Comparison of ENCODE assay signal across 20 cellular contexts in the genomic region with DNA sequence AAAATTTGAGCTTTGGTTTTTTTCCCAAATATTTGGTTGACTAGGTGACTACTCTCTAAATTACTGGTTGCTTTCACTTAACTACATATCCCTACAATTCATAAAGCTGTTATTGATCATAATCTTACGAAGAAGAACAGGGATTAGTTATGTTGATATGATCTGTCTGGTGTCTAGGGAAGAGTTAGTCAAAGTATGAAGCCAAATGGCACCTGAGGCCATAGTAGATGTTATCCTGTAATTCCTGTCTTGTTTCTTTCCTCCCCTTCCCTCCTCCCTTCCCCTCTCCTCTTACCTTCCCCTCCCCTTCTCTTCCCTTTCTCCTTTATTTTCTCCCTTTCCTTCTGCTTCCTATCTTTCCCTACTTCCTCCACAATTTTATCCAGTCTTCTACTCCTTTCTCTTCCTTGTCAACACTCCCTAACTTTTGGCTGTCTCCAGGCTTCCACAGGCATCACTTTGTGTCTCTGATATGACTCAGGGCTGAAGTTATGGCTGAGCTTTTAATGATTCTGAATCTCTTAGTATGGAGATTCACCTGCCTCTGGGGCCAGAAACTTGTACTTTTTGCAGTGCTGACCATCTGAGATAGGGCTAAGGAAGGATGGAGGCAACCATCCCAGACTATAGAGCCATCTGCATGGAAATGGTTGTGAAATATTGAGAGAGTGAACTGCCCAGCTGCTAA.
DNase-seq lines count a peak whose midpoint lies in the region; ATAC-seq and TF ChIP-seq lines count a peak whose summit lies in the region.
"Had no signal": no experiment of that assay in that cellular context is flagged by ENCODE, and none has a peak within 500 bp of the region (broad histone marks: within the 10 kb centered on the region; RNA-seq: fewer than 3 reads in every experiment).

No MANE protein-coding gene starts in this region.

- no peak overlapping the region for H2AK5ac ChIP-seq in trophoblast cell (ENCODE audit: low read length)

- H4K12ac ChIP-seq in trophoblast cell (ENCODE audit: low read depth, low read length) = no peak overlapping the region

- BruUV-seq in mammary epithelial cell (replicated peaks; lab: Mats Ljungman, UMichigan) (no TSS peak), MCF 10A (replicated peaks; lab: Mats Ljungman, UMichigan) (no TSS peak)

- H3K27me3 ChIP-seq in mammary epithelial cell (ENCODE audit: insufficient read depth, low read length) = no peaks in the 10 kb centered on the region
- H3K27me3 ChIP-seq in foreskin keratinocyte = no peaks in the 10 kb centered on the region
- H3K27me3 ChIP-seq in trophoblast cell (ENCODE audit: insufficient read depth, low read length) = no peaks in the 10 kb centered on the region

- TF ChIP-seq CTCF in mammary epithelial cell (conservative IDR thresholded peaks at IDR 0.05 in 1 of 2, IDR thresholded peaks at IDR 0.05 in 1 of 2; ENCODE audit: extremely low read depth in 1 of 2, insufficient read depth in 1 of 2, low read depth in 1 of 2, low read length in 2 of 2) (no peak), MCF 10A (IDR thresholded peaks at IDR 0.05; ENCODE audit: unreplicated experiment) (no peak), foreskin keratinocyte (conservative IDR thresholded peaks at IDR 0.05) (no peak)

- H4K91ac ChIP-seq in trophoblast cell (ENCODE audit: low read depth, low read length) = peak overlapping the region; percentile 26

- no peak overlapping the region for H3K27ac ChIP-seq in mammary epithelial cell (ENCODE audit: insufficient read depth, low read depth, low read length)
- no peak overlapping the region for H3K27ac ChIP-seq in foreskin keratinocyte
- peak overlapping the region; percentile 95 for H3K27ac ChIP-seq in trophoblast cell (ENCODE audit: low read depth, low read length)
- H3K27ac ChIP-seq: 22Rv1, A549, C4-2B had no signal

- 20% methylated on average over 1 of the region's 1 CpG for WGBS in mammary epithelial cell (ENCODE audit: low coverage, missing lambda C conversion rate)
- no CpG with 5 or more reads among the region's 1 CpG for WGBS in trophoblast cell (ENCODE audit: extremely low coverage, insufficient coverage, insufficient read length)

- no peak overlapping the region for H3K14ac ChIP-seq in trophoblast cell (ENCODE audit: low read length)

- H3K9ac ChIP-seq in mammary epithelial cell (ENCODE audit: insufficient read depth, low read length) (no peak overlapping the region), trophoblast cell (ENCODE audit: low read length) (no peak overlapping the region)

- H4K8ac ChIP-seq in trophoblast cell (ENCODE audit: low read depth, low read length) = no peak overlapping the region

- peaks cover 41% of the 10 kb centered on the region for H3K79me1 ChIP-seq in trophoblast cell (ENCODE audit: low read length)

- POLR2A ChIA-PET in MCF 10A (lab: Yijun Ruan, JAX) = no interaction called here

- H3K9me3 ChIP-seq in mammary epithelial cell (replicated peaks; ENCODE audit: insufficient read depth, low read length) = no peaks in the 10 kb centered on the region
- no peaks in the 10 kb centered on the region for H3K9me3 ChIP-seq in trophoblast cell (ENCODE audit: insufficient read depth, low read depth, low read length)
- H3K9me3 ChIP-seq: A549, Caco-2 had no signal

- no peaks in the 10 kb centered on the region for H3K27me3 Mint-ChIP-seq in MCF 10A (ENCODE audit: insufficient read depth, unreplicated experiment)
- H3K27me3 Mint-ChIP-seq: CD4-positive, alpha-beta T cell had no signal

- H3K4ac ChIP-seq in trophoblast cell (ENCODE audit: low read depth, low read length) = no peak overlapping the region

- H3K36me3 Mint-ChIP-seq in MCF 10A (ENCODE audit: insufficient read depth, unreplicated experiment) = peaks cover 4% of the 10 kb centered on the region

- H3K27ac Mint-ChIP-seq in MCF 10A (ENCODE audit: low read depth, unreplicated experiment) = no peak overlapping the region
- H3K27ac Mint-ChIP-seq: CD4-positive, alpha-beta T cell; GM23338; HFFc6 had no signal

- DNase-seq in mammary epithelial cell = no peak
- DNase-seq in MCF 10A (ENCODE audit: unreplicated experiment) = no peak
- peak; percentile 66 for DNase-seq in SK-N-DZ (ENCODE audit: low spot score)
- peak in 1 of 2 donors; percentile 11 for DNase-seq in foreskin keratinocyte
- DNase-seq in trophoblast cell = peak; percentile 65 to 82
- no peak for DNase-seq in pons (ENCODE audit: low spot score)
- DNase-seq: AML-193; Caco-2; CD4-positive, alpha-beta T cell; DMS153; DMS79; GDM1; HCEC 1CT; HFFc6 had no signal

- H3K4me2 ChIP-seq in mammary epithelial cell (ENCODE audit: insufficient read depth, low read depth, low read length) (no peak overlapping the region), trophoblast cell (ENCODE audit: low read length) (no peak overlapping the region)
- H3K4me2 ChIP-seq: A549, GM23338 had no signal

- intact Hi-C loops in mammary epithelial cell (cut with micrococcal nuclease) = no loop called here
- intact Hi-C loops in MCF 10A (cut with micrococcal nuclease) = no loop called here

- in situ Hi-C loops in mammary epithelial cell (cut with MboI; ENCODE audit: low sequenced_read_pairs in 2 of 2) = no loop called here

- H2BK120ac ChIP-seq in trophoblast cell (ENCODE audit: insufficient read depth, low read length, poor library complexity) = peak overlapping the region; percentile 2

- no peaks in the 10 kb centered on the region for H3K9me3 Mint-ChIP-seq in MCF 10A (ENCODE audit: unreplicated experiment)
- H3K9me3 Mint-ChIP-seq: CD4-positive, alpha-beta T cell; GM23338; HFFc6 had no signal

- H3K36me3 ChIP-seq in mammary epithelial cell (ENCODE audit: insufficient read depth, low read length) (no peaks in the 10 kb centered on the region), trophoblast cell (ENCODE audit: control insufficient read depth in 1 of 2, insufficient read depth in 2 of 2, low read length in 2 of 2) (no peaks in the 10 kb centered on the region)

- H2BK12ac ChIP-seq in trophoblast cell (ENCODE audit: low read length) = no peak overlapping the region

- H3K4me1 Mint-ChIP-seq in MCF 10A (ENCODE audit: insufficient read depth, unreplicated experiment) = peaks cover 5% of the 10 kb centered on the region
- H3K4me1 Mint-ChIP-seq: GM23338 had no signal

- dilution Hi-C loops in mammary epithelial cell (cut with HindIII; ENCODE audit: low sequenced_read_pairs) = no loop called here

- H3K23ac ChIP-seq in trophoblast cell (ENCODE audit: low read length) = no peak overlapping the region

- no peak overlapping the region for H3K4me3 ChIP-seq in mammary epithelial cell (replicated peaks in 1 of 3; ENCODE audit: insufficient read depth in 1 of 3, low read depth in 2 of 3, low read length in 3 of 3)
- no peak overlapping the region for H3K4me3 ChIP-seq in trophoblast cell (ENCODE audit: low read depth, low read length)
- H3K4me3 ChIP-seq: A549, GM23338 had no signal

- H2AFZ ChIP-seq in mammary epithelial cell (ENCODE audit: low read depth, low read length) (peak overlapping the region; percentile 8), trophoblast cell (ENCODE audit: insufficient read depth, low read length, poor library complexity) (no peak overlapping the region)
- H2AFZ ChIP-seq: GM23338 had no signal

- H2BK5ac ChIP-seq in trophoblast cell (ENCODE audit: low read depth, low read length, poor library complexity) = peak overlapping the region; percentile 70

- no peaks in the 10 kb centered on the region for H3K79me2 ChIP-seq in mammary epithelial cell (ENCODE audit: insufficient read depth, low read length)
- H3K79me2 ChIP-seq in trophoblast cell (ENCODE audit: control insufficient read depth, insufficient read depth, low read length, poor library complexity) = no peaks in the 10 kb centered on the region

- H3K18ac ChIP-seq in trophoblast cell (ENCODE audit: low read length) = no peak overlapping the region

- no peak overlapping the region for H3K4me3 Mint-ChIP-seq in MCF 10A (ENCODE audit: unreplicated experiment)
- H3K4me3 Mint-ChIP-seq: CD4-positive, alpha-beta T cell; GM23338; HFFc6 had no signal

- ATAC-seq in foreskin keratinocyte = peak; percentile 19
- no peak for ATAC-seq in HG02981 (IDR thresholded peaks at IDR 0.05; ENCODE audit: unreplicated experiment)
- ATAC-seq in HG03025 (IDR thresholded peaks at IDR 0.05; ENCODE audit: low FRiP score, unreplicated experiment) = no peak
- ATAC-seq: A549, GM23338 had no signal

- H4K20me1 ChIP-seq in mammary epithelial cell (ENCODE audit: insufficient read depth, low read length) = no peaks in the 10 kb centered on the region

- no peaks in the 10 kb centered on the region for H3K4me1 ChIP-seq in mammary epithelial cell (ENCODE audit: insufficient read depth, low read length)
- H3K4me1 ChIP-seq in foreskin keratinocyte = no peaks in the 10 kb centered on the region
- H3K4me1 ChIP-seq in trophoblast cell (ENCODE audit: control insufficient read depth in 1 of 2, insufficient read depth in 2 of 2, low read length in 2 of 2) = peaks cover 8 to 16% of the 10 kb centered on the region in 2 experiments
- H3K4me1 ChIP-seq: A549, Caco-2 had no signal

- CTCF ChIA-PET in mammary epithelial cell (lab: Charles Lee; ENCODE audit: low non-redundant PET) (interaction anchor here (0.6 kb wide), 1 partner anchor 323 kb away, joined by 3 read pairs; no protein-coding TSS in a partner anchor), MCF 10A (lab: Yijun Ruan, JAX) (no interaction called here)

Comparison
In these comparisons a context has a peak if more than half of its experiments do, and no peak if none do; other contexts are left out.
1. DNase-seq: peak in SK-N-DZ (single experiment) and trophoblast cell (2 of 2); none in mammary epithelial cell (single experiment), MCF 10A (single experiment) and pons (single experiment).